In genomic region chr17:38922538-38923291, GRCh38 we compare ENCODE assay signal across 8 cellular contexts. TPM values are rescaled to one million over a fixed set of nuclear protein-coding genes. Genes with fewer than 3 reads are reported as not detected.
DNase-seq lines count a peak whose midpoint lies in the region; ATAC-seq and TF ChIP-seq lines count a peak whose summit lies in the region.

No MANE protein-coding gene starts in this region.

- 61% methylated on average over 6 of the region's 6 CpGs for WGBS in hepatocyte (ENCODE audit: low lambda C conversion rate, missing lambda C conversion rate)

- H3K27ac ChIP-seq in angular gyrus (ENCODE audit: low read depth, low read length), result peak overlapping the region; percentile 34
- peak overlapping the region; percentile 12 for H3K27ac ChIP-seq in hepatocyte
- H3K27ac ChIP-seq in skeletal muscle tissue (ENCODE audit: low read depth, low read length), result peak overlapping the region; percentile 47

- no peak for ATAC-seq in HG03432 (IDR thresholded peaks at IDR 0.05; ENCODE audit: unreplicated experiment)
- ATAC-seq in HG03175 (IDR thresholded peaks at IDR 0.05; ENCODE audit: unreplicated experiment), result no peak

- peak overlapping the region in 1 of 3 donors; percentile 45 for H3K9ac ChIP-seq in skeletal muscle tissue (ENCODE audit: low read depth in 1 of 3, low read length in 3 of 3)

- H2AFZ ChIP-seq in hepatocyte, result no peak overlapping the region

- no peak overlapping the region for H3K4me2 ChIP-seq in hepatocyte

- H3K4me1 ChIP-seq in hepatocyte (ENCODE audit: insufficient read depth) (no peaks in the 10 kb centered on the region), skeletal muscle tissue (ENCODE audit: control insufficient read depth in 3 of 3, insufficient read depth in 3 of 3, low read length in 3 of 3) (peaks cover 26 to 38% (median 33%) of the 10 kb centered on the region in 3 donors)

- H3K9me3 ChIP-seq in MG63 (no peaks in the 10 kb centered on the region), hepatocyte (ENCODE audit: low read depth) (no peaks in the 10 kb centered on the region), skeletal muscle tissue (ENCODE audit: control insufficient read depth in 3 of 3, low read length in 3 of 3) (no peaks in the 10 kb centered on the region)

- no peak overlapping the region for H3K4me3 ChIP-seq in MG63
- H3K4me3 ChIP-seq in hepatocyte, result no peak overlapping the region
- no peak overlapping the region for H3K4me3 ChIP-seq in skeletal muscle tissue (ENCODE audit: low read length in 3 of 3)

- peaks cover 42% of the 10 kb centered on the region for H3K36me3 ChIP-seq in MG63
- no peaks in the 10 kb centered on the region for H3K36me3 ChIP-seq in hepatocyte (replicated peaks; ENCODE audit: insufficient read depth, low read depth)
- peaks cover 11 to 17% (median 15%) of the 10 kb centered on the region in 3 donors for H3K36me3 ChIP-seq in skeletal muscle tissue (ENCODE audit: control insufficient read depth in 3 of 3, insufficient read depth in 3 of 3, low read length in 3 of 3)

- H3K79me2 ChIP-seq in hepatocyte, result no peaks in the 10 kb centered on the region

- H3K9me2 ChIP-seq in hepatocyte (replicated peaks; ENCODE audit: insufficient read depth), result no peaks in the 10 kb centered on the region

- no peak for TF ChIP-seq CTCF in hepatocyte (IDR thresholded peaks at IDR 0.05; ENCODE audit: poor library complexity)

- peaks cover 2% of the 10 kb centered on the region for H4K20me1 ChIP-seq in hepatocyte (ENCODE audit: insufficient read depth, poor library complexity, severe bottlenecking)

- H3K27me3 ChIP-seq in MG63 (no peaks in the 10 kb centered on the region), hepatocyte (no peaks in the 10 kb centered on the region), skeletal muscle tissue (ENCODE audit: control insufficient read depth in 3 of 3, insufficient read depth in 3 of 3, low read length in 3 of 3) (no peaks in the 10 kb centered on the region)

- peak; percentile 56 for DNase-seq in AG20443 (ENCODE audit: low spot score)
- peak; percentile 71 for DNase-seq in MG63
- peak; percentile 64 for DNase-seq in hepatocyte (ENCODE audit: low spot score)
- no peak for DNase-seq in T1000 (lab: John Stamatoyannopoulos, UW)

RNA-seq across cellular contexts. Expression of gene FBXO47, which starts 44.5 kb away (rescaled TPM):
- not detected in 2 replicates for total RNA-seq in MG63 (2014; rRNA removed; shearing (Covaris generic); ENCODE audit: low replicate concordance)
- total RNA-seq in hepatocyte (not detected in 2 replicates), skeletal muscle tissue (not detected)
- polyA plus RNA-seq in hepatocyte, result not detected in 2 replicates

RNA-seq across cellular contexts. Expression of gene LASP1, which starts 52.9 kb away (rescaled TPM):
- total RNA-seq in MG63 (2014; rRNA removed; shearing (Covaris generic); ENCODE audit: low replicate concordance), result 228 and 323 TPM in 2 replicates
- 214 and 238 TPM in 2 replicates for total RNA-seq in hepatocyte
- 131 and 141 TPM in 2 replicates for polyA plus RNA-seq in hepatocyte
- 37.1 TPM for total RNA-seq in skeletal muscle tissue
